2 cellular contexts compared by ENCODE assay signal in the genomic region with DNA sequence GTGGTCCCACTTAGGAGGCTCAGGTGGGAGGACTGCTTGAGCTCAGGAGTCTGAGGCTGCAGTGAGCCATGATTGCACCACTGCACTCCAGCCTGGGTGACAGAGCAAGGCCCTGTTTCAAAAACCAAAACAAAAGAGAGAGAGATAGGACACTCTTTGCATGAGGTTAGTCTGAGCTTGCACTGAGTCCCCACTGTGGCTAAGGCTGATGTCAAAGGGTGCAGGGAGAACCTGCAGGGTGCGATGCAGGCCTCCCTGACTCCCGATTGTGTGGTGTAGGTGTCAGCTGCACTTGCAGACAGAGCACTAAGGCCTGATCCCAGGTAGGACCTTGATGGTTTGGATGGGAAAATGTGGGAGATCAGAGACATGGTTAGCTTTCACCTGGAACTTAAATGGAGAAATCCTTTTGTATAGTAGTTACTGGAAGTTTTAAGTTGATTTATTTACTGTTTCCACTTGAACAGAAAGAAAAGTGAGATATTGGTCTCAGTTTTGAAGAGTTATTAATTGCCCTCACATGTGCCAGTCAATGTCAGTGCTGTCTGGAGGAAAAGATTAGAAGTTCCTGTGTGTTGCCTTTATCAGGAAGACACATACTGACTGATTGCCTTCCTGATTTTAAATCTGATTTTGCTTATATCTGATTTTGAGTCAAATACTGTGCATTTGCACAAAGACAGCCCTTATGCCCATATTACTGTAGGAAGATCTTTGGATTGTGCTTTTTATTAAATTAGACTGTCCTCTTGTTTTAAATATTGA.
TF ChIP-seq lines count a peak whose summit lies in the region.

No MANE protein-coding gene starts in this region.

TF ChIP-seq in SK-N-SH, 30 proteins besides CTCF, POLR2A, EP300 and RAD21:
- no peak for TF ChIP-seq SIN3A (IDR thresholded peaks at IDR 0.05; ENCODE audit: borderline replicate concordance, low read depth, low read length)
- TF ChIP-seq RCOR1 (IDR thresholded peaks at IDR 0.05; ENCODE audit: low read length) = peak; percentile 46; the same call in 1 of the 2 replicates

TF ChIP-seq in H1, 55 proteins besides CTCF, POLR2A, EP300 and RAD21:
- TF ChIP-seq, protein P1, sequence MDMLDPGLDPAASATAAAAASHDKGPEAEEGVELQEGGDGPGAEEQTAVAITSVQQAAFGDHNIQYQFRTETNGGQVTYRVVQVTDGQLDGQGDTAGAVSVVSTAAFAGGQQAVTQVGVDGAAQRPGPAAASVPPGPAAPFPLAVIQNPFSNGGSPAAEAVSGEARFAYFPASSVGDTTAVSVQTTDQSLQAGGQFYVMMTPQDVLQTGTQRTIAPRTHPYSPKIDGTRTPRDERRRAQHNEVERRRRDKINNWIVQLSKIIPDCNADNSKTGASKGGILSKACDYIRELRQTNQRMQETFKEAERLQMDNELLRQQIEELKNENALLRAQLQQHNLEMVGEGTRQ (IDR thresholded peaks at IDR 0.05; ENCODE audit: low read length) = no peak
- TF ChIP-seq SRF (IDR thresholded peaks at IDR 0.05; ENCODE audit: low read depth, low read length) = no peak
- no peak for TF ChIP-seq SIX5 (IDR thresholded peaks at IDR 0.05; ENCODE audit: low read depth, low read length)
- no peak for TF ChIP-seq FOSL1 (IDR thresholded peaks at IDR 0.05; ENCODE audit: insufficient read depth, low read depth, low read length)
- TF ChIP-seq SP2 (IDR thresholded peaks at IDR 0.05; ENCODE audit: low read length) = no peak
- TF ChIP-seq KDM1A (IDR thresholded peaks at IDR 0.05; ENCODE audit: borderline replicate concordance, low read length) = no peak
- no peak for TF ChIP-seq SIN3A (conservative IDR thresholded peaks at IDR 0.05 in 1 of 2, IDR thresholded peaks at IDR 0.05 in 1 of 2; ENCODE audit: low read depth in 1 of 2, low read length in 2 of 2)
- TF ChIP-seq, protein P2, sequence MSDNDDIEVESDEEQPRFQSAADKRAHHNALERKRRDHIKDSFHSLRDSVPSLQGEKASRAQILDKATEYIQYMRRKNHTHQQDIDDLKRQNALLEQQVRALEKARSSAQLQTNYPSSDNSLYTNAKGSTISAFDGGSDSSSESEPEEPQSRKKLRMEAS (IDR thresholded peaks at IDR 0.05) = no peak
- TF ChIP-seq, protein P3, sequence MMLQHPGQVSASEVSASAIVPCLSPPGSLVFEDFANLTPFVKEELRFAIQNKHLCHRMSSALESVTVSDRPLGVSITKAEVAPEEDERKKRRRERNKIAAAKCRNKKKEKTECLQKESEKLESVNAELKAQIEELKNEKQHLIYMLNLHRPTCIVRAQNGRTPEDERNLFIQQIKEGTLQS (IDR thresholded peaks at IDR 0.05; ENCODE audit: insufficient read depth, low read depth, low read length) = no peak
- no peak for TF ChIP-seq BRCA1 (IDR thresholded peaks at IDR 0.05; ENCODE audit: low read depth, low read length)
- TF ChIP-seq SP4 (IDR thresholded peaks at IDR 0.05; ENCODE audit: low read length) = no peak
- no peak for TF ChIP-seq MAFK (IDR thresholded peaks at IDR 0.05; ENCODE audit: low read depth, low read length)
- no peak for TF ChIP-seq GABPA (IDR thresholded peaks at IDR 0.05; ENCODE audit: borderline replicate concordance, insufficient read depth, low read length)
- TF ChIP-seq, protein P4, sequence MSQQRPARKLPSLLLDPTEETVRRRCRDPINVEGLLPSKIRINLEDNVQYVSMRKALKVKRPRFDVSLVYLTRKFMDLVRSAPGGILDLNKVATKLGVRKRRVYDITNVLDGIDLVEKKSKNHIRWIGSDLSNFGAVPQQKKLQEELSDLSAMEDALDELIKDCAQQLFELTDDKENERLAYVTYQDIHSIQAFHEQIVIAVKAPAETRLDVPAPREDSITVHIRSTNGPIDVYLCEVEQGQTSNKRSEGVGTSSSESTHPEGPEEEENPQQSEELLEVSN (IDR thresholded peaks at IDR 0.05) = no peak
- TF ChIP-seq, protein P5, sequence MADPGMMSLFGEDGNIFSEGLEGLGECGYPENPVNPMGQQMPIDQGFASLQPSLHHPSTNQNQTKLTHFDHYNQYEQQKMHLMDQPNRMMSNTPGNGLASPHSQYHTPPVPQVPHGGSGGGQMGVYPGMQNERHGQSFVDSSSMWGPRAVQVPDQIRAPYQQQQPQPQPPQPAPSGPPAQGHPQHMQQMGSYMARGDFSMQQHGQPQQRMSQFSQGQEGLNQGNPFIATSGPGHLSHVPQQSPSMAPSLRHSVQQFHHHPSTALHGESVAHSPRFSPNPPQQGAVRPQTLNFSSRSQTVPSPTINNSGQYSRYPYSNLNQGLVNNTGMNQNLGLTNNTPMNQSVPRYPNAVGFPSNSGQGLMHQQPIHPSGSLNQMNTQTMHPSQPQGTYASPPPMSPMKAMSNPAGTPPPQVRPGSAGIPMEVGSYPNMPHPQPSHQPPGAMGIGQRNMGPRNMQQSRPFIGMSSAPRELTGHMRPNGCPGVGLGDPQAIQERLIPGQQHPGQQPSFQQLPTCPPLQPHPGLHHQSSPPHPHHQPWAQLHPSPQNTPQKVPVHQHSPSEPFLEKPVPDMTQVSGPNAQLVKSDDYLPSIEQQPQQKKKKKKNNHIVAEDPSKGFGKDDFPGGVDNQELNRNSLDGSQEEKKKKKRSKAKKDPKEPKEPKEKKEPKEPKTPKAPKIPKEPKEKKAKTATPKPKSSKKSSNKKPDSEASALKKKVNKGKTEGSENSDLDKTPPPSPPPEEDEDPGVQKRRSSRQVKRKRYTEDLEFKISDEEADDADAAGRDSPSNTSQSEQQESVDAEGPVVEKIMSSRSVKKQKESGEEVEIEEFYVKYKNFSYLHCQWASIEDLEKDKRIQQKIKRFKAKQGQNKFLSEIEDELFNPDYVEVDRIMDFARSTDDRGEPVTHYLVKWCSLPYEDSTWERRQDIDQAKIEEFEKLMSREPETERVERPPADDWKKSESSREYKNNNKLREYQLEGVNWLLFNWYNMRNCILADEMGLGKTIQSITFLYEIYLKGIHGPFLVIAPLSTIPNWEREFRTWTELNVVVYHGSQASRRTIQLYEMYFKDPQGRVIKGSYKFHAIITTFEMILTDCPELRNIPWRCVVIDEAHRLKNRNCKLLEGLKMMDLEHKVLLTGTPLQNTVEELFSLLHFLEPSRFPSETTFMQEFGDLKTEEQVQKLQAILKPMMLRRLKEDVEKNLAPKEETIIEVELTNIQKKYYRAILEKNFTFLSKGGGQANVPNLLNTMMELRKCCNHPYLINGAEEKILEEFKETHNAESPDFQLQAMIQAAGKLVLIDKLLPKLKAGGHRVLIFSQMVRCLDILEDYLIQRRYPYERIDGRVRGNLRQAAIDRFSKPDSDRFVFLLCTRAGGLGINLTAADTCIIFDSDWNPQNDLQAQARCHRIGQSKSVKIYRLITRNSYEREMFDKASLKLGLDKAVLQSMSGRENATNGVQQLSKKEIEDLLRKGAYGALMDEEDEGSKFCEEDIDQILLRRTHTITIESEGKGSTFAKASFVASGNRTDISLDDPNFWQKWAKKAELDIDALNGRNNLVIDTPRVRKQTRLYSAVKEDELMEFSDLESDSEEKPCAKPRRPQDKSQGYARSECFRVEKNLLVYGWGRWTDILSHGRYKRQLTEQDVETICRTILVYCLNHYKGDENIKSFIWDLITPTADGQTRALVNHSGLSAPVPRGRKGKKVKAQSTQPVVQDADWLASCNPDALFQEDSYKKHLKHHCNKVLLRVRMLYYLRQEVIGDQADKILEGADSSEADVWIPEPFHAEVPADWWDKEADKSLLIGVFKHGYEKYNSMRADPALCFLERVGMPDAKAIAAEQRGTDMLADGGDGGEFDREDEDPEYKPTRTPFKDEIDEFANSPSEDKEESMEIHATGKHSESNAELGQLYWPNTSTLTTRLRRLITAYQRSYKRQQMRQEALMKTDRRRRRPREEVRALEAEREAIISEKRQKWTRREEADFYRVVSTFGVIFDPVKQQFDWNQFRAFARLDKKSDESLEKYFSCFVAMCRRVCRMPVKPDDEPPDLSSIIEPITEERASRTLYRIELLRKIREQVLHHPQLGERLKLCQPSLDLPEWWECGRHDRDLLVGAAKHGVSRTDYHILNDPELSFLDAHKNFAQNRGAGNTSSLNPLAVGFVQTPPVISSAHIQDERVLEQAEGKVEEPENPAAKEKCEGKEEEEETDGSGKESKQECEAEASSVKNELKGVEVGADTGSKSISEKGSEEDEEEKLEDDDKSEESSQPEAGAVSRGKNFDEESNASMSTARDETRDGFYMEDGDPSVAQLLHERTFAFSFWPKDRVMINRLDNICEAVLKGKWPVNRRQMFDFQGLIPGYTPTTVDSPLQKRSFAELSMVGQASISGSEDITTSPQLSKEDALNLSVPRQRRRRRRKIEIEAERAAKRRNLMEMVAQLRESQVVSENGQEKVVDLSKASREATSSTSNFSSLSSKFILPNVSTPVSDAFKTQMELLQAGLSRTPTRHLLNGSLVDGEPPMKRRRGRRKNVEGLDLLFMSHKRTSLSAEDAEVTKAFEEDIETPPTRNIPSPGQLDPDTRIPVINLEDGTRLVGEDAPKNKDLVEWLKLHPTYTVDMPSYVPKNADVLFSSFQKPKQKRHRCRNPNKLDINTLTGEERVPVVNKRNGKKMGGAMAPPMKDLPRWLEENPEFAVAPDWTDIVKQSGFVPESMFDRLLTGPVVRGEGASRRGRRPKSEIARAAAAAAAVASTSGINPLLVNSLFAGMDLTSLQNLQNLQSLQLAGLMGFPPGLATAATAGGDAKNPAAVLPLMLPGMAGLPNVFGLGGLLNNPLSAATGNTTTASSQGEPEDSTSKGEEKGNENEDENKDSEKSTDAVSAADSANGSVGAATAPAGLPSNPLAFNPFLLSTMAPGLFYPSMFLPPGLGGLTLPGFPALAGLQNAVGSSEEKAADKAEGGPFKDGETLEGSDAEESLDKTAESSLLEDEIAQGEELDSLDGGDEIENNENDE (IDR thresholded peaks at IDR 0.05; ENCODE audit: insufficient replicate concordance, low read length) = no peak
